8 cellular contexts compared by ENCODE assay signal in the genomic region with DNA sequence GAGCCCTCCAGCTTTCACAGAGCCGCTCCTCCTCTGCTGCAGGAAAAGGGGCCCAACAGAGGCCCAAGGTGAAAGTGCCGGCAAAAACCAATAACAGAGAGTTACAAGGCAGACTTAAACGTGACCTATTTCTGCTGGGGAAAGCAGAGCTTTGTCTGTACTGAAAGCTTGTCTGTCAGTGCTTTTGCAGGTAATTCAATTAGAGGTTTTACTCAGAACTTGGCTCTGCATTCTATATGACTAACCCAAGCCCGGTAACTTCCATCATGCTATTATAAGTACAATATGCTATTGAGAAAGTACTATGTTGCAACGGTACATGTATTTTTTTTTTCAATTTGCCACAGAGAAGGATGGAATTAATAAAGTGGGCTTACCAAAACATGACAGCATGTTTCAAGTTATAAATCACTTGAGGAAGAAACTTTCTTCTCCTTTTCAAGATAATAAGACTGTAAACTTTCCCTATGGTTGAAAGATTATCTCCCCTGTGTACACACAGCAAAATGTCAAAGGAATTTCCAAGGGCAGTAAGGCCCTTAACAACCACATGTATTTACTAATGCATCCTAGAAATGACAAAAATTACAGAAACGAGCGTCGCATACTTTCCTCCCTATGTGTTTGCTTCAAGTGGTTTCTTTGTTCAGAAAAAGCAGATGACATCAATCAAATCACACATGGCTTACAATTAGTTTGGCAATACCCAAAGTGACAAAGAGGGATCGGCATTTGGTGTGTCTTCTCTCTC.
DNase-seq lines count a peak whose midpoint lies in the region; ATAC-seq and TF ChIP-seq lines count a peak whose summit lies in the region.

No MANE protein-coding gene starts in this region.

- H3K4me3 ChIP-seq in AG10803 (ENCODE audit: low read length) (peak overlapping the region; percentile 13), SJCRH30 (peak overlapping the region; percentile 20), upper lobe of right lung (no peak overlapping the region)

- H3K36me3 ChIP-seq in SJCRH30 (peaks cover 4% of the 10 kb centered on the region; the same call in 1 of the 2 replicates), upper lobe of right lung (no peaks in the 10 kb centered on the region)

- intact Hi-C loops in upper lobe of right lung (cut with DNase I), result no loop called here

- ATAC-seq in GM18873 (IDR thresholded peaks at IDR 0.05; ENCODE audit: low FRiP score, unreplicated experiment) (peak; percentile 50), HG03159 (IDR thresholded peaks at IDR 0.05; ENCODE audit: unreplicated experiment) (peak; percentile 53), upper lobe of right lung (peak; percentile 34)

- peak overlapping the region; percentile 92 for H3K27ac ChIP-seq in SJCRH30
- peak overlapping the region; percentile 45 for H3K27ac ChIP-seq in upper lobe of right lung

- H3K9me3 ChIP-seq in SJCRH30 (replicated peaks) (no peaks in the 10 kb centered on the region), upper lobe of right lung (no peaks in the 10 kb centered on the region)

- H3K27me3 ChIP-seq in SJCRH30 (no peaks in the 10 kb centered on the region), upper lobe of right lung (no peaks in the 10 kb centered on the region)

- no peak for TF ChIP-seq CTCF in AG10803 (conservative IDR thresholded peaks at IDR 0.05; ENCODE audit: low read length)
- no peak for TF ChIP-seq CTCF in upper lobe of right lung (IDR thresholded peaks at IDR 0.05)

- peak; percentile 99 for DNase-seq in AG10803 (ENCODE audit: low read depth)
- peak in 1 of 2 experiments; percentile 60 for DNase-seq in SJCRH30
- peak; percentile 56 for DNase-seq in foreskin melanocyte
- DNase-seq in upper lobe of right lung, result no peak
- no peak for DNase-seq in iPS-NIHi11 (ENCODE audit: low spot score)
- DNase-seq in DMS 273 (lab: John Stamatoyannopoulos, UW; ENCODE audit: unreplicated experiment), result no peak

- H3K4me1 ChIP-seq in SJCRH30, result peaks cover 35% of the 10 kb centered on the region
- H3K4me1 ChIP-seq in upper lobe of right lung, result peaks cover 27% of the 10 kb centered on the region

Comparison
In these comparisons a context has a peak if more than half of its experiments do, and no peak if none do; other contexts are left out.
1. DNase-seq: peak in AG10803 (single experiment) and foreskin melanocyte (single experiment); none in upper lobe of right lung (single experiment), iPS-NIHi11 (single experiment) and DMS 273 (single experiment).
2. Peak in every context shown above with its lines, with median percentiles within 50 percentile points of each other: ATAC-seq.